Comparison of ENCODE assay signal across 25 cellular contexts in genomic region chr1:161844696-161845095, GRCh38.
DNase-seq lines count a peak whose midpoint lies in the region; ATAC-seq, FAIRE-seq and TF ChIP-seq lines count a peak whose summit lies in the region.
"Had no signal": no experiment of that assay in that cellular context is flagged by ENCODE, and none has a peak within 500 bp of the region (broad histone marks: within the 10 kb centered on the region; RNA-seq: fewer than 3 reads in every experiment).

No MANE protein-coding gene starts in this region.

- H3K27ac ChIP-seq in keratinocyte (ENCODE audit: control insufficient read depth, insufficient read depth, low read length) (no peak overlapping the region), trophoblast cell (ENCODE audit: low read depth, low read length) (no peak overlapping the region)
- H3K27ac ChIP-seq: BLaER1 had no signal

- H3K9me3 ChIP-seq in T-helper 17 cell (ENCODE audit: control insufficient read depth, low read length, poor library complexity, severe bottlenecking) (no peaks in the 10 kb centered on the region), keratinocyte (ENCODE audit: control insufficient read depth, low read depth, low read length) (no peaks in the 10 kb centered on the region), trophoblast cell (ENCODE audit: insufficient read depth, low read depth, low read length) (no peaks in the 10 kb centered on the region)
- H3K9me3 ChIP-seq: BE2C, BLaER1 had no signal

- FAIRE-seq in keratinocyte (lab: Jason Lieb, UNC), result peak; percentile 13
- FAIRE-seq: A204.1, GM12878, GM12892 had no signal

- H3K27ac Mint-ChIP-seq in activated T-cell treated with anti-CD3 and anti-CD28 coated beads, Interleukin-2, amount 50 U/mL, for 24 hours, result peak overlapping the region; percentile 39
- peak overlapping the region; percentile 82 for H3K27ac Mint-ChIP-seq in T-helper 17 cell
- H3K27ac Mint-ChIP-seq: CD14-positive monocyte had no signal

- H4K12ac ChIP-seq in trophoblast cell (ENCODE audit: low read depth, low read length), result no peak overlapping the region

- peaks cover 85% of the 10 kb centered on the region for H3K36me3 Mint-ChIP-seq in activated T-cell treated with anti-CD3 and anti-CD28 coated beads, Interleukin-2, amount 50 U/mL, for 24 hours (ENCODE audit: low read depth)
- peaks cover 3% of the 10 kb centered on the region for H3K36me3 Mint-ChIP-seq in T-helper 17 cell (ENCODE audit: low read depth)

- no peaks in the 10 kb centered on the region for H3K27me3 Mint-ChIP-seq in activated T-cell treated with anti-CD3 and anti-CD28 coated beads, Interleukin-2, amount 50 U/mL, for 24 hours
- no peaks in the 10 kb centered on the region for H3K27me3 Mint-ChIP-seq in T-helper 17 cell
- H3K27me3 Mint-ChIP-seq: CD4-positive, alpha-beta memory T cell; CD4-positive, CD25-positive, alpha-beta regulatory T cell; CD8-positive, alpha-beta memory T cell had no signal

- H3K79me1 ChIP-seq in trophoblast cell (ENCODE audit: low read length), result no peaks in the 10 kb centered on the region

- H2BK120ac ChIP-seq in trophoblast cell (ENCODE audit: insufficient read depth, low read length, poor library complexity), result no peak overlapping the region

- no peak overlapping the region for H3K14ac ChIP-seq in trophoblast cell (ENCODE audit: low read length)

- H3K79me2 ChIP-seq in keratinocyte (ENCODE audit: control insufficient read depth, insufficient read depth, low read length), result no peaks in the 10 kb centered on the region
- no peaks in the 10 kb centered on the region for H3K79me2 ChIP-seq in trophoblast cell (ENCODE audit: control insufficient read depth, insufficient read depth, low read length, poor library complexity)

- dilution Hi-C loops in keratinocyte (cut with MboI; ENCODE audit: extremely low pct_ligation_motif_present, low sequenced_read_pairs), result no loop called here

- H3K4me3 ChIP-seq in keratinocyte (ENCODE audit: control insufficient read depth in 2 of 3, extremely low read depth in 1 of 3, insufficient read depth in 2 of 3, low read depth in 1 of 3, low read length in 3 of 3) (no peak overlapping the region), trophoblast cell (ENCODE audit: low read depth, low read length) (no peak overlapping the region)
- H3K4me3 ChIP-seq: BLaER1, GM12878 had no signal

- no peak overlapping the region for H3K4ac ChIP-seq in trophoblast cell (ENCODE audit: low read depth, low read length)

- H3K27me3 ChIP-seq in keratinocyte (ENCODE audit: control insufficient read depth, extremely low read depth, insufficient read depth, low read length) (no peaks in the 10 kb centered on the region), trophoblast cell (ENCODE audit: insufficient read depth, low read length) (no peaks in the 10 kb centered on the region)
- H3K27me3 ChIP-seq: BE2C, BLaER1 had no signal

- no peak overlapping the region for H3K4me3 Mint-ChIP-seq in activated T-cell treated with anti-CD3 and anti-CD28 coated beads, Interleukin-2, amount 50 U/mL, for 24 hours
- no peak overlapping the region for H3K4me3 Mint-ChIP-seq in T-helper 17 cell
- H3K4me3 Mint-ChIP-seq: CD14-positive monocyte; CD4-positive, alpha-beta memory T cell; CD4-positive, CD25-positive, alpha-beta regulatory T cell; CD8-positive, alpha-beta memory T cell had no signal

- no peaks in the 10 kb centered on the region for H4K20me1 ChIP-seq in keratinocyte (ENCODE audit: control insufficient read depth, extremely low read depth, insufficient read depth, low read length)
- H4K20me1 ChIP-seq: BLaER1 had no signal

- no peaks in the 10 kb centered on the region for H3K9me3 Mint-ChIP-seq in activated T-cell treated with anti-CD3 and anti-CD28 coated beads, Interleukin-2, amount 50 U/mL, for 24 hours
- H3K9me3 Mint-ChIP-seq: CD14-positive monocyte; CD4-positive, alpha-beta memory T cell; CD4-positive, CD25-positive, alpha-beta regulatory T cell; CD8-positive, alpha-beta memory T cell had no signal

- no peak for TF ChIP-seq CTCF in keratinocyte (optimal IDR thresholded peaks at IDR 0.05 in 1 of 3, IDR thresholded peaks at IDR 0.05 in 1 of 3, conservative IDR thresholded peaks at IDR 0.05 in 1 of 3; ENCODE audit: extremely low read depth in 1 of 3, insufficient read depth in 2 of 3, low read length in 3 of 3)

- no peaks in the 10 kb centered on the region for H3K4me1 ChIP-seq in keratinocyte (ENCODE audit: control insufficient read depth, extremely low read depth, insufficient read depth, low read length)
- no peaks in the 10 kb centered on the region for H3K4me1 ChIP-seq in trophoblast cell (ENCODE audit: control insufficient read depth in 1 of 2, insufficient read depth in 2 of 2, low read length in 2 of 2)
- H3K4me1 ChIP-seq: BE2C, BLaER1 had no signal

- H4K91ac ChIP-seq in trophoblast cell (ENCODE audit: low read depth, low read length), result no peak overlapping the region

- no peak for DNase-seq in activated T-cell treated with anti-CD3 and anti-CD28 coated beads, Interleukin-2, amount 50 U/mL, for 24 hours
- DNase-seq in activated T-cell treated with anti-CD3 and anti-CD28 coated beads for 4 hours (no peak), T-helper 17 cell (no peak), keratinocyte (ENCODE audit: low read depth, low spot score) (no peak), trophoblast cell (no peak)
- DNase-seq: 8988T; ACHN; BE2C; C1 segment of cervical spinal cord; CD4-positive, alpha-beta memory T cell; CD4-positive, CD25-positive, alpha-beta regulatory T cell; CD8-positive, alpha-beta memory T cell; COR-L47; DMS 273 treated with DMSO at 0.1 percent for 48 hours; DMS153; DMS53; DMS79; DND-41; EL; GDM1 had no signal

- no peak overlapping the region for H2BK12ac ChIP-seq in trophoblast cell (ENCODE audit: low read length)

- H2BK5ac ChIP-seq in trophoblast cell (ENCODE audit: low read depth, low read length, poor library complexity), result no peak overlapping the region

- H3K4me2 ChIP-seq in keratinocyte (ENCODE audit: control insufficient read depth, extremely low read depth, insufficient read depth, low read depth, low read length), result no peak overlapping the region
- no peak overlapping the region for H3K4me2 ChIP-seq in trophoblast cell (ENCODE audit: low read length)
- H3K4me2 ChIP-seq: BLaER1 had no signal

- H4K8ac ChIP-seq in trophoblast cell (ENCODE audit: low read depth, low read length), result no peak overlapping the region

- no peak overlapping the region for H2AFZ ChIP-seq in keratinocyte (ENCODE audit: control insufficient read depth, low read length)
- H2AFZ ChIP-seq in trophoblast cell (ENCODE audit: insufficient read depth, low read length, poor library complexity), result no peak overlapping the region

- no peak overlapping the region for H3K18ac ChIP-seq in trophoblast cell (ENCODE audit: low read length)

- H3K9me1 ChIP-seq in keratinocyte (ENCODE audit: control insufficient read depth, extremely low read depth, insufficient read depth, low read length), result no peaks in the 10 kb centered on the region

- H2AK5ac ChIP-seq in trophoblast cell (ENCODE audit: low read length), result no peak overlapping the region

- H3K9ac ChIP-seq in keratinocyte (ENCODE audit: control insufficient read depth, extremely low read depth, insufficient read depth, low read length) (no peak overlapping the region), trophoblast cell (ENCODE audit: low read length) (no peak overlapping the region)
- H3K9ac ChIP-seq: BLaER1 had no signal

- no peak overlapping the region for H3K23ac ChIP-seq in trophoblast cell (ENCODE audit: low read length)

- no peaks in the 10 kb centered on the region for H3K36me3 ChIP-seq in keratinocyte (ENCODE audit: control insufficient read depth in 2 of 2, extremely low read depth in 1 of 2, insufficient read depth in 2 of 2, low read length in 2 of 2)
- H3K36me3 ChIP-seq in trophoblast cell (ENCODE audit: control insufficient read depth in 1 of 2, insufficient read depth in 2 of 2, low read length in 2 of 2), result peaks cover 2 to 3% of the 10 kb centered on the region in 2 experiments
- H3K36me3 ChIP-seq: BE2C had no signal

- H3K4me1 Mint-ChIP-seq in activated T-cell treated with anti-CD3 and anti-CD28 coated beads, Interleukin-2, amount 50 U/mL, for 24 hours (ENCODE audit: low read depth), result peaks cover 28% of the 10 kb centered on the region
- peaks cover 6% of the 10 kb centered on the region for H3K4me1 Mint-ChIP-seq in T-helper 17 cell

- ATAC-seq in T-helper 17 cell, result no peak
- ATAC-seq: GM12878 had no signal
